Comparison of ENCODE assay signal across 8 cellular contexts in genomic region chr14:70887207-70888150, GRCh38. TPM values are rescaled to one million over a fixed set of nuclear protein-coding genes. Genes with fewer than 3 reads are reported as not detected.
A peak's percentile ranks its signal among the peaks of the same experiment; 100 is the strongest.
DNase-seq lines count a peak whose midpoint lies in the region; ATAC-seq and TF ChIP-seq lines count a peak whose summit lies in the region.

No MANE protein-coding gene starts in this region.

- peak; percentile 52 for ATAC-seq in HG03432 (IDR thresholded peaks at IDR 0.05; ENCODE audit: unreplicated experiment)
- no peak for ATAC-seq in central memory CD8-positive, alpha-beta T cell (replicated peaks; ENCODE audit: extremely low read depth, poor library complexity, severe bottlenecking)

- H3K9ac ChIP-seq in stomach smooth muscle (ENCODE audit: low read length in 2 of 2): peak overlapping the region; percentile 37 to 53

- peaks cover 19% of the 10 kb centered on the region for H3K4me1 ChIP-seq in stomach smooth muscle (ENCODE audit: control insufficient read depth, insufficient read depth, low read length)

- H3K27ac Mint-ChIP-seq in activated naive CD4-positive, alpha-beta T cell treated with anti-CD3 and anti-CD28 coated beads, Interleukin-2, amount 10 ng/mL, durations not matched to agents 7 days and 5 days: peak overlapping the region; percentile 95
- peak overlapping the region; percentile 87 for H3K27ac Mint-ChIP-seq in central memory CD8-positive, alpha-beta T cell (ENCODE audit: low read depth)

- no peaks in the 10 kb centered on the region for H3K36me3 ChIP-seq in stomach smooth muscle (ENCODE audit: control insufficient read depth in 2 of 2, insufficient read depth in 2 of 2, low read length in 2 of 2)

- no peak for TF ChIP-seq POLR2A in erythroblast (IDR thresholded peaks at IDR 0.05; ENCODE audit: low read length)

- H3K27me3 Mint-ChIP-seq in activated naive CD4-positive, alpha-beta T cell treated with anti-CD3 and anti-CD28 coated beads, Interleukin-2, amount 10 ng/mL, durations not matched to agents 7 days and 5 days: no peaks in the 10 kb centered on the region
- H3K27me3 Mint-ChIP-seq in central memory CD8-positive, alpha-beta T cell: no peaks in the 10 kb centered on the region

- in situ Hi-C loops in G401 (cut with HindIII; ENCODE audit: low sequenced_read_pairs): no loop called here

- H3K9me3 ChIP-seq in stomach smooth muscle (ENCODE audit: control insufficient read depth in 2 of 2, low read length in 2 of 2): no peaks in the 10 kb centered on the region

- peak overlapping the region; percentile 34 to 35 for H3K4me3 ChIP-seq in stomach smooth muscle (ENCODE audit: low read length in 2 of 2)

- H3K36me3 Mint-ChIP-seq in activated naive CD4-positive, alpha-beta T cell treated with anti-CD3 and anti-CD28 coated beads, Interleukin-2, amount 10 ng/mL, durations not matched to agents 7 days and 5 days: peaks cover 1% of the 10 kb centered on the region
- peaks cover 5% of the 10 kb centered on the region for H3K36me3 Mint-ChIP-seq in central memory CD8-positive, alpha-beta T cell (ENCODE audit: insufficient read depth)

- H3K27ac ChIP-seq in stomach smooth muscle (ENCODE audit: low read length): peak overlapping the region; percentile 82

- peak overlapping the region; percentile 65 for H3K4me3 Mint-ChIP-seq in activated naive CD4-positive, alpha-beta T cell treated with anti-CD3 and anti-CD28 coated beads, Interleukin-2, amount 10 ng/mL, durations not matched to agents 7 days and 5 days
- H3K4me3 Mint-ChIP-seq in central memory CD8-positive, alpha-beta T cell: peak overlapping the region; percentile 66

- peaks cover 94% of the 10 kb centered on the region for H3K4me1 Mint-ChIP-seq in activated naive CD4-positive, alpha-beta T cell treated with anti-CD3 and anti-CD28 coated beads, Interleukin-2, amount 10 ng/mL, durations not matched to agents 7 days and 5 days
- H3K4me1 Mint-ChIP-seq in central memory CD8-positive, alpha-beta T cell: peaks cover 51% of the 10 kb centered on the region

- no peaks in the 10 kb centered on the region for H3K9me3 Mint-ChIP-seq in activated naive CD4-positive, alpha-beta T cell treated with anti-CD3 and anti-CD28 coated beads, Interleukin-2, amount 10 ng/mL, durations not matched to agents 7 days and 5 days
- H3K9me3 Mint-ChIP-seq in central memory CD8-positive, alpha-beta T cell: no peaks in the 10 kb centered on the region

- H3K27me3 ChIP-seq in stomach smooth muscle (ENCODE audit: control insufficient read depth in 1 of 2, insufficient read depth in 2 of 2, low read length in 2 of 2): no peaks in the 10 kb centered on the region

- DNase-seq in activated naive CD4-positive, alpha-beta T cell treated with anti-CD3 and anti-CD28 coated beads, Interleukin-2, amount 10 ng/mL, durations not matched to agents 7 days and 5 days: no peak
- DNase-seq in activated naive CD4-positive, alpha-beta T cell treated with Interleukin-2 at 50 U/mL for 16 hours: no peak
- no peak for DNase-seq in central memory CD8-positive, alpha-beta T cell (ENCODE audit: low spot score in 2 of 2)
- DNase-seq in erythroblast (lab: John Stamatoyannopoulos, UW): no peak
- no peak for DNase-seq in G401 (ENCODE audit: low spot score)
- no peak for DNase-seq in HPDE6-E6E7 (ENCODE audit: extremely low spot score)

- CTCF ChIA-PET in activated naive CD4-positive, alpha-beta T cell treated with anti-CD3 and anti-CD28 coated beads, Interleukin-2, amount 10 ng/mL, durations not matched to agents 7 days and 5 days (lab: Charles Lee): interaction anchor here (0.8 to 10.1 kb wide), 6 partner anchors 9 to 78 kb away, joined by 3 to 128 read pairs (median 4); partner anchors contain the start of genes MAP3K9 and PCNX1

RNA-seq across cellular contexts. Expression of gene PCNX1, which starts 19.8 kb away (rescaled TPM):
- 21.7 and 44.8 TPM in 2 replicates for total RNA-seq in G401 (2014; rRNA removed; shearing (Covaris generic))
